ENCODE assay signal across 34 cellular contexts in genomic region chr12:106362971-106363370, GRCh38.
"Had no signal": no experiment of that assay in that cellular context is flagged by ENCODE, and none has a peak within 500 bp of the region (broad histone marks: within the 10 kb centered on the region; RNA-seq: fewer than 3 reads in every experiment).

No MANE protein-coding gene starts in this region.

- DNase-seq: Karpas-422, Kasumi-1, MG63, MM.1S, MV-4-11, NCI-H1048, NCI-H1092, NCI-H1092 treated with DMSO at 0.1 percent for 48 hours, NCI-H1105, NCI-H1105 treated with DMSO at 0.1 percent for 48 hours, NCI-H1417, NCI-H1417 treated with DMSO at 0.1 percent for 48 hours, NCI-H1436, NCI-H1436 treated with DMSO at 0.1 percent for 48 hours, NCI-H146, NCI-H1694, NCI-H1694 treated with DMSO at 0.1 percent for 48 hours, NCI-H187, NCI-H187 treated with DMSO at 0.1 percent for 48 hours, NCI-H1930, NCI-H2029, NCI-H2029 treated with DMSO at 0.1 percent for 48 hours, NCI-H2081, NCI-H2081 treated with DMSO at 0.1 percent for 48 hours, NCI-H2107, NCI-H2171, NCI-H2171 treated with DMSO at 0.1 percent for 48 hours, NCI-H2227 treated with DMSO at 0.1 percent for 48 hours, NCI-H226, NCI-H345, NCI-H446, NCI-H446 treated with DMSO at 0.1 percent for 48 hours, NCI-H510A treated with DMSO at 0.1 percent for 48 hours had no signal

- H3K4me3 ChIP-seq: MG63 had no signal

- H3K27ac ChIP-seq: KMS-11 had no signal

- H3K27me3 ChIP-seq: MG63 had no signal

- H3K9me3 ChIP-seq: MG63 had no signal
